Comparison of ENCODE assay signal across 19 cellular contexts in genomic region chrX:97416461-97416860, GRCh38.
"Had no signal": no experiment of that assay in that cellular context is flagged by ENCODE, and none has a peak within 500 bp of the region (broad histone marks: within the 10 kb centered on the region; RNA-seq: fewer than 3 reads in every experiment).

No MANE protein-coding gene starts in this region.

- H3K27me3 ChIP-seq: ovary, right lobe of liver, testis, transverse colon had no signal

- DNase-seq: activated CD4-positive, alpha-beta T cell treated with anti-CD3 and anti-CD28 coated beads for 36 hours; activated CD4-positive, CD25-positive, alpha-beta regulatory T cell; activated CD8-positive, alpha-beta memory T cell treated with anti-CD3 and anti-CD28 coated beads, Interleukin-2, amount 10 ng/mL, durations not matched to agents 7 days and 5 days; activated CD8-positive, alpha-beta T cell treated with anti-CD3 and anti-CD28 coated beads, Interleukin-2, amount 10 ng/mL, durations not matched to agents 7 days and 5 days; activated naive CD8-positive, alpha-beta T cell treated with anti-CD3 and anti-CD28 coated beads, Interleukin-2, amount 50 U/mL, for 24 hours; activated T-cell treated with anti-CD3 and anti-CD28 coated beads, Interleukin-2, amount 50 U/mL, for 48 hours; amygdala; endodermal cell; head of caudate nucleus; hippocampal formation; left colon; midbrain; naive thymus-derived CD4-positive, alpha-beta T cell; ovary; right lobe of liver; stimulated activated CD4-positive, alpha-beta T cell treated with anti-CD3 and anti-CD28 coated beads, Interleukin-2, amount 100 ng/mL, for 48 hours; stimulated activated naive CD8-positive, alpha-beta T cell treated with anti-CD3 and anti-CD28 coated beads, Interleukin-15, Interleukin-2, amounts not matched to agents 100 U/mL and 50 U/mL, for 24 hours; testis; transverse colon had no signal

- H3K4me1 ChIP-seq: right lobe of liver, testis, transverse colon had no signal

- ATAC-seq: activated CD4-positive, alpha-beta T cell treated with anti-CD3 and anti-CD28 coated beads for 36 hours; activated CD8-positive, alpha-beta memory T cell treated with anti-CD3 and anti-CD28 coated beads, Interleukin-2, amount 10 ng/mL, durations not matched to agents 7 days and 5 days; activated CD8-positive, alpha-beta T cell treated with anti-CD3 and anti-CD28 coated beads, Interleukin-2, amount 10 ng/mL, durations not matched to agents 7 days and 5 days; activated naive CD8-positive, alpha-beta T cell treated with anti-CD3 and anti-CD28 coated beads, Interleukin-2, amount 50 U/mL, for 24 hours; left colon; naive thymus-derived CD4-positive, alpha-beta T cell; right lobe of liver; stimulated activated naive CD8-positive, alpha-beta T cell treated with anti-CD3 and anti-CD28 coated beads, Interleukin-15, Interleukin-2, amounts not matched to agents 100 U/mL and 50 U/mL, for 24 hours had no signal

- H3K27ac ChIP-seq: ovary, right lobe of liver, testis, transverse colon had no signal
